ENCODE assay signal across 9 cellular contexts in the genomic region with DNA sequence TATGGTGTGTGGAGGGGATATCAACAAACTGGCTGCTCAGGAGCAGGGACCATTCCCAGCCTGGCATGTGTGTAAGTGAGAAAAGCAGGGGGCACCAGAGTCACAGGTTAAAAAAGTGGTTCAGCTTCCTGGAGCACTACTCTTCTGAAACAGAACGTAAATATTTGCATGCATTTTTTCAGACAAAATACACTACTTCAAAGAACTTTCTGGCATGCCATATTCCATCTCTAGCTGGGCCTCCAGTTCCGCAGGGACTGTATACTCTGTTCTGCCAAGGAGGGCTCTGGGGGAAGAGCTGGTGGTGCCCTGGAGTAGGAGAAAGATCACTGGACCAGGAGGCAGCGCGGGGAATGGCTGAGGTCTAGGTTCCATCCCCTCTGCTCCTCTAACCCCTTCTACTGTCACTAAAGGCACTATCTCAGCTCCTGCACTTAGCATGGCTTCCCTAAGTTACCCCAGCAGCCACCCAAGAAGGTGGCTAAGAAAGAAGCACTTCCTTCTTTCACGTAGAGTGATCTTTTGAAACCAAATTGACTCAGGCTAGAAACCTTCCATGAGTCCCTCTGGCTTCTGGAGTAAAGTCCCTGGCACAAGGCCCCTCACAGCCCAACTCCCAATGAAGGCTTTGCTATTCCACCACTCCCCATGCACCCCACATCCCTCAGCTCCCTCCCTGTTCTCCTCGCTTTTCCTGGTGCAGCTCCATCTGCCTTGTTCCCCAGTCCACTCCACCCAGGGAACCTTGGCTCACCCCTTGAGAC. TPM values are rescaled to one million over a fixed set of nuclear protein-coding genes. Genes with fewer than 3 reads are reported as not detected.
DNase-seq lines count a peak whose midpoint lies in the region; ATAC-seq and TF ChIP-seq lines count a peak whose summit lies in the region.
"Had no signal": no experiment of that assay in that cellular context is flagged by ENCODE, and none has a peak within 500 bp of the region (broad histone marks: within the 10 kb centered on the region; RNA-seq: fewer than 3 reads in every experiment).

No MANE protein-coding gene starts in this region.

- TF ChIP-seq POLR2A in testis (IDR thresholded peaks at IDR 0.05), result no peak

- no TSS peak for BruUV-seq in Panc1 (replicated peaks; lab: Mats Ljungman, UMichigan)

- TF ChIP-seq CTCF in Panc1 (IDR thresholded peaks at IDR 0.05), result no peak
- TF ChIP-seq CTCF in testis (IDR thresholded peaks at IDR 0.05), result no peak

- ATAC-seq in left ventricle myocardium superior, result peak; percentile 17
- no peak for ATAC-seq in Right ventricle myocardium superior (ENCODE audit: poor library complexity)
- peak; percentile 89 for ATAC-seq in Panc1
- no peak for ATAC-seq in GM19467 (IDR thresholded peaks at IDR 0.05; ENCODE audit: unreplicated experiment)
- ATAC-seq in HG02852 (IDR thresholded peaks at IDR 0.05; ENCODE audit: unreplicated experiment), result no peak

- H3K27me3 ChIP-seq in Panc1 (ENCODE audit: control insufficient read depth, insufficient read depth, low read length) (no peaks in the 10 kb centered on the region), testis (no peaks in the 10 kb centered on the region)
- H3K27me3 ChIP-seq: SJSA1 had no signal

- DNase-seq in left ventricle myocardium superior (no peak), Right ventricle myocardium superior (no peak), Panc1 (ENCODE audit: low read depth, low spot score) (no peak), glomerular visceral epithelial cell (ENCODE audit: extremely low spot score) (peak; percentile 35), UCSD-AML1 (lab: John Stamatoyannopoulos, UW; ENCODE audit: unreplicated experiment) (no peak), testis (no peak)

- intact Hi-C loops in left ventricle myocardium superior (cut with micrococcal nuclease), result no loop called here
- intact Hi-C loops in Right ventricle myocardium superior (cut with DNase I), result no loop called here
- intact Hi-C loops in Panc1 (cut with micrococcal nuclease; ENCODE audit: unreplicated experiment), result loop anchor here (5.0 kb wide), 1 partner anchor 55 kb away; no protein-coding TSS in a partner anchor
- intact Hi-C loops in testis (cut with DNase I; ENCODE audit: low total_unique reads), result no loop called here

- in situ Hi-C loops in Panc1 (cut with HindIII; ENCODE audit: low pct_unique_long_range_greater_than_20kb, low sequenced_read_pairs), result no loop called here

- H3K4me3 ChIP-seq in Panc1 (ENCODE audit: low read depth in 2 of 2, low read length in 2 of 2) (no peak overlapping the region), testis (no peak overlapping the region)
- H3K4me3 ChIP-seq: SJSA1 had no signal

- 79 to 89% methylated on average over 6 of the region's 6 CpGs for WGBS in testis, 2 donors

- POLR2A ChIA-PET in Panc1 (lab: Charles Lee), result interaction anchor here (0.6 to 0.7 kb wide), 2 partner anchors 19 to 233 kb away, joined by 3 to 13 read pairs; no protein-coding TSS in a partner anchor

- H3K27ac ChIP-seq in Panc1 (ENCODE audit: low read length), result peak overlapping the region; percentile 60; the same call in 1 of the 2 replicates
- H3K27ac ChIP-seq in testis, result no peak overlapping the region

- CTCF ChIA-PET in Panc1 (lab: Charles Lee), result interaction anchor here (0.5 to 0.6 kb wide), 3 partner anchors 30 to 1402 kb away, joined by 3 to 13 read pairs (median 4); no protein-coding TSS in a partner anchor

- H3K36me3 ChIP-seq in Panc1 (ENCODE audit: control insufficient read depth, insufficient read depth, low read length) (no peaks in the 10 kb centered on the region), testis (ENCODE audit: low read depth, missing control alignments) (no peaks in the 10 kb centered on the region)
- H3K36me3 ChIP-seq: SJSA1 had no signal

- H3K9me3 ChIP-seq in Panc1 (ENCODE audit: control insufficient read depth, insufficient read depth, low read depth, low read length), result no peaks in the 10 kb centered on the region
- no peaks in the 10 kb centered on the region for H3K9me3 ChIP-seq in testis
- H3K9me3 ChIP-seq: SJSA1 had no signal

- H3K4me1 ChIP-seq in Panc1 (ENCODE audit: control insufficient read depth, insufficient read depth, low read length), result peaks cover 19% of the 10 kb centered on the region
- no peaks in the 10 kb centered on the region for H3K4me1 ChIP-seq in testis

RNA-seq across cellular contexts. Expression of a gene that starts 57.6 kb away (rescaled TPM):
- total RNA-seq in left ventricle myocardium superior, result 3.2 TPM
- 3.3 TPM for total RNA-seq in Right ventricle myocardium superior
- total RNA-seq in Panc1 (2021; ENCODE audit: unreplicated experiment), result 66.4 TPM
- 43.4 TPM for polyA plus RNA-seq in Panc1 (2012; ENCODE audit: insufficient read length)
- total RNA-seq in testis, result 10 to 100 TPM; 12.0 to 15.8 TPM
- 6.2 TPM for polyA plus RNA-seq in testis (ENCODE audit: insufficient read depth, low read depth, low replicate concordance)

Comparison
In these comparisons a context has a peak if more than half of its experiments do, and no peak if none do; other contexts are left out.
1. ATAC-seq: peak in left ventricle myocardium superior (single experiment) and Panc1 (single experiment); none in Right ventricle myocardium superior (single experiment), GM19467 (single experiment) and HG02852 (single experiment).